8 cellular contexts compared by ENCODE assay signal in the genomic region with DNA sequence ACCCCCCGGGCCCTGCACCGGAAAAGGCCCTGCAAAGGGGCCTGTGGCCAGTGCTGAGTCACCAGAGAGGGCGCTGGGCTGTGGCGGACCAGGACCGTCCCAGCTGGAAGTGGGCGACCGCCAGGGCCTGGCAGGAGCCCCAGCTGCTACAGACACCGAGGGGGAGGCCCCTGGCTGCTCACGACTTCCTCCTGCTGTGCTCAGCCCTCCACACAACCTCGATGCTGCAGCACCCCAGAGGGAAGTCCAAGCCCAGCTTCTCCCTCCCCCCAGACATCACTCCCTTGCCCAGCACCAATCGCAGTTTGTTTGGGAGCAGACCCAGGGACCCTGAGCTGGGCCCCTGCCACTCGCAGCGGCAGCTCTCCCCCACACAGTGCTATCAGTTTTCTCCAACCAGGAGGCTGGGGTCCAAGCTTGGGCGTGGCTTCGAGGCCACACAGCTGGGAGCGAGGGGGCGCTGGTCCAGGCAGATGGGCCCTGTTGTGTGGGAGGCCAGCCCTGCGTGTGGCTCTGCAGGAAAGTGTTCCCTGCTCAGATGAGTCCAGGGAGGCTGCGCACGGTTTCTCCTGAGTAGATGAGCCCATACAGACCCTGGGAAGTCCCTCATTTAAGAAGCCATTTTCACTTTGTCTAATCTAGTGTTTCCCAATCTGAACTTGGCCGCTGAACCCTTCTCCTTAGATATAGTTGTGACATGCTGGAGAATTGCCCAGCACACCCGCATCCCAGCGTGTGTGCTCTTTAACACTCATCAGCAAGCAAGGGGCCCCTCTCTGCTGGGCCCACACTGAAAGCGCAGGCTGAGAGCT. TPM values are rescaled to one million over a fixed set of nuclear protein-coding genes. Genes with fewer than 3 reads are reported as not detected.
DNase-seq lines count a peak whose midpoint lies in the region; TF ChIP-seq lines count a peak whose summit lies in the region.

No MANE protein-coding gene starts in this region.

- H3K9me3 ChIP-seq in stomach smooth muscle (ENCODE audit: control insufficient read depth in 2 of 2, low read length in 2 of 2): no peaks in the 10 kb centered on the region

- H3K27ac ChIP-seq in stomach smooth muscle (ENCODE audit: low read length): peak overlapping the region; percentile 73

- peaks cover 7% of the 10 kb centered on the region for H3K36me3 ChIP-seq in H7 (replicated peaks; ENCODE audit: control insufficient read depth, insufficient read depth, low read length)
- H3K36me3 ChIP-seq in stomach smooth muscle (ENCODE audit: control insufficient read depth in 2 of 2, insufficient read depth in 2 of 2, low read length in 2 of 2): peaks cover 15 to 18% of the 10 kb centered on the region in 2 donors

- peak; percentile 44 for TF ChIP-seq CTCF in GM13977 (IDR thresholded peaks at IDR 0.05; ENCODE audit: extremely low read depth, insufficient read depth, missing control alignments)

- peak; percentile 90 for DNase-seq in GM13977 (ENCODE audit: low spot score)
- peak; percentile 92 for DNase-seq in H7
- peak; percentile 81 for DNase-seq in M059J (ENCODE audit: low read depth)
- DNase-seq in activated CD4-positive, alpha-beta T cell treated with anti-CD3 and anti-CD28 coated beads, Interleukin-2, amount 50 U/mL, for 48 hours: peak; percentile 72 to 75
- peak; percentile 61 to 69 for DNase-seq in erythroblast (lab: John Stamatoyannopoulos, UW)
- DNase-seq in mucosa of gallbladder (ENCODE audit: low spot score): peak; percentile 78
- no peak for DNase-seq in cerebellum (ENCODE audit: low spot score)

- in situ Hi-C loops in GM13977 (cut with MboI; ENCODE audit: low pct_unique_long_range_greater_than_20kb, low sequenced_read_pairs, unreplicated experiment): no loop called here

- peak overlapping the region; percentile 54 to 55 for H3K9ac ChIP-seq in stomach smooth muscle (ENCODE audit: low read length in 2 of 2)

- TF ChIP-seq POLR2A in erythroblast (IDR thresholded peaks at IDR 0.05; ENCODE audit: low read length): peak; percentile 18

- H3K27me3 ChIP-seq in H7 (ENCODE audit: control insufficient read depth, insufficient read depth, low read length) (no peaks in the 10 kb centered on the region), stomach smooth muscle (ENCODE audit: control insufficient read depth in 1 of 2, insufficient read depth in 2 of 2, low read length in 2 of 2) (peaks cover 0 to under 1% of the 10 kb centered on the region in 2 donors)

- peaks cover 41% of the 10 kb centered on the region for H3K4me1 ChIP-seq in stomach smooth muscle (ENCODE audit: control insufficient read depth, insufficient read depth, low read length)

- H3K4me3 ChIP-seq in H7 (ENCODE audit: insufficient read depth, low read depth, low read length) (peak overlapping the region; percentile 20; the same call in 1 of the 2 replicates), stomach smooth muscle (ENCODE audit: low read length in 2 of 2) (peak overlapping the region; percentile 34 to 62)

RNA-seq across cellular contexts. Expression of a gene that starts 5.6 kb away (rescaled TPM):
- 30.0 and 35.2 TPM in 2 replicates for total RNA-seq in H7 (2014; rRNA removed; shearing (Covaris generic))
- total RNA-seq in M059J (2014; rRNA removed; shearing (Covaris generic)): 0.86 and 1.5 TPM in 2 replicates
- total RNA-seq in mucosa of gallbladder: 13.6 TPM
- total RNA-seq in cerebellum: 1.4 TPM

RNA-seq across cellular contexts. Expression of a gene that starts 24.6 kb away (rescaled TPM):
- total RNA-seq in H7 (2014; rRNA removed; shearing (Covaris generic)): 54.1 and 60.9 TPM in 2 replicates
- total RNA-seq in M059J (2014; rRNA removed; shearing (Covaris generic)): 29.8 and 32.6 TPM in 2 replicates
- total RNA-seq in mucosa of gallbladder (12.1 TPM), cerebellum (34.0 TPM)

RNA-seq across cellular contexts. Expression of a gene that starts 25.3 kb away (rescaled TPM):
- total RNA-seq in H7 (2014; rRNA removed; shearing (Covaris generic)): 67.9 and 98.6 TPM in 2 replicates
- 11.7 and 21.8 TPM in 2 replicates for total RNA-seq in M059J (2014; rRNA removed; shearing (Covaris generic))
- 81.5 TPM for total RNA-seq in mucosa of gallbladder
- total RNA-seq in cerebellum: 39.1 TPM

RNA-seq across cellular contexts. Expression of a gene that starts 41.5 kb away (rescaled TPM):
- total RNA-seq in H7 (2014; rRNA removed; shearing (Covaris generic)): 183 and 206 TPM in 2 replicates
- 2,501 and 2,563 TPM in 2 replicates for total RNA-seq in M059J (2014; rRNA removed; shearing (Covaris generic))
- total RNA-seq in mucosa of gallbladder: 587 TPM
- total RNA-seq in cerebellum: 152 TPM

RNA-seq across cellular contexts. Expression of a gene that starts 52.2 kb away (rescaled TPM):
- 20.5 and 23.6 TPM in 2 replicates for total RNA-seq in H7 (2014; rRNA removed; shearing (Covaris generic))
- 20.6 and 25.9 TPM in 2 replicates for total RNA-seq in M059J (2014; rRNA removed; shearing (Covaris generic))
- total RNA-seq in mucosa of gallbladder (27.1 TPM), cerebellum (11.3 TPM)
